15 cellular contexts compared by ENCODE assay signal in genomic region chr1:202205523-202206190, GRCh38. TPM values are rescaled to one million over a fixed set of nuclear protein-coding genes. Genes with fewer than 3 reads are reported as not detected.
DNase-seq lines count a peak whose midpoint lies in the region; ATAC-seq and TF ChIP-seq lines count a peak whose summit lies in the region.
"Had no signal": no experiment of that assay in that cellular context is flagged by ENCODE, and none has a peak within 500 bp of the region (broad histone marks: within the 10 kb centered on the region; RNA-seq: fewer than 3 reads in every experiment).

No MANE protein-coding gene starts in this region.

- H3K4me3 ChIP-seq in fibroblast of pulmonary artery (replicated peaks; ENCODE audit: low read depth, low read length): no peak overlapping the region
- no peak overlapping the region for H3K4me3 ChIP-seq in transverse colon
- H3K4me3 ChIP-seq: SJCRH30 had no signal

- 53 to 54% methylated on average over 3 to 5 of the region's 5 CpGs for WGBS in transverse colon (ENCODE audit: low coverage in 1 of 2), 2 donors

- no peaks in the 10 kb centered on the region for H3K36me3 Mint-ChIP-seq in activated T-cell treated with anti-CD3 and anti-CD28 coated beads, Interleukin-2, amount 50 U/mL, for 4 hours (ENCODE audit: insufficient read depth)
- H3K36me3 Mint-ChIP-seq: naive B cell had no signal

- H3K27me3 Mint-ChIP-seq in activated T-cell treated with anti-CD3 and anti-CD28 coated beads, Interleukin-2, amount 50 U/mL, for 4 hours (ENCODE audit: low read depth): peaks cover under 1% of the 10 kb centered on the region

- peaks cover 13% of the 10 kb centered on the region for H3K4me1 Mint-ChIP-seq in activated T-cell treated with anti-CD3 and anti-CD28 coated beads, Interleukin-2, amount 50 U/mL, for 4 hours (ENCODE audit: low read depth)

- H3K9me3 Mint-ChIP-seq in activated T-cell treated with anti-CD3 and anti-CD28 coated beads, Interleukin-2, amount 50 U/mL, for 4 hours: no peaks in the 10 kb centered on the region
- H3K9me3 Mint-ChIP-seq: activated T-cell treated with anti-CD3 and anti-CD28 coated beads, Interleukin-2, amount 50 U/mL, for 24 hours; immature natural killer cell; naive B cell had no signal

- peaks cover 0 to 2% (median 0%) of the 10 kb centered on the region in 4 donors for H3K4me1 ChIP-seq in transverse colon
- H3K4me1 ChIP-seq: SJCRH30 had no signal

- in situ Hi-C loops in transverse colon (cut with MboI; ENCODE audit: low pct_ligation_motif_present in 1 of 4, low pct_unique_long_range_greater_than_20kb in 1 of 4, low sequenced_read_pairs in 3 of 4): loop anchor here in 1 of 4 donors (10.0 kb wide), 1 partner anchor 109 kb away; no protein-coding TSS in a partner anchor

- peaks cover 10% of the 10 kb centered on the region for H3K27me3 ChIP-seq in transverse colon
- H3K27me3 ChIP-seq: SJCRH30 had no signal

- intact Hi-C loops in transverse colon (cut with DNase I; ENCODE audit: low total_unique reads): no loop called here

- no peak for TF ChIP-seq EP300 in transverse colon (IDR thresholded peaks at IDR 0.05; ENCODE audit: low read depth)

- H3K27ac ChIP-seq in transverse colon: no peak overlapping the region
- H3K27ac ChIP-seq: SJCRH30 had no signal

- H3K36me3 ChIP-seq in transverse colon: no peaks in the 10 kb centered on the region
- H3K36me3 ChIP-seq: SJCRH30 had no signal

- peak; percentile 38 for TF ChIP-seq CTCF in fibroblast of pulmonary artery (IDR thresholded peaks at IDR 0.05; ENCODE audit: low read length, missing control alignments)
- peak in 1 of 5 experiments; percentile 23 for TF ChIP-seq CTCF in transverse colon (IDR thresholded peaks at IDR 0.05)

- no peak for TF ChIP-seq POLR2A in transverse colon (IDR thresholded peaks at IDR 0.05)

- DNase-seq in activated T-cell treated with anti-CD3 and anti-CD28 coated beads, Interleukin-2, amount 50 U/mL, for 48 hours: peak; percentile 45 to 52
- no peak for DNase-seq in activated T-cell treated with anti-CD3 and anti-CD28 coated beads, Interleukin-2, amount 50 U/mL, for 4 hours
- DNase-seq in UCSD-AML1 (lab: John Stamatoyannopoulos, UW; ENCODE audit: unreplicated experiment) (peak; percentile 59), fibroblast of pulmonary artery (ENCODE audit: low read depth) (no peak), ecto neural progenitor cell (ENCODE audit: low spot score) (no peak), transverse colon (no peak), left lobe of liver (ENCODE audit: low spot score) (no peak)
- DNase-seq in stimulated activated CD8-positive, alpha-beta memory T cell treated with anti-CD3 and anti-CD28 coated beads, Interleukin-4, amount 100 ng/mL, for 48 hours: peak; percentile 50
- DNase-seq: activated T-cell treated with anti-CD3 and anti-CD28 coated beads, Interleukin-2, amount 50 U/mL, for 24 hours; central memory CD4-positive, alpha-beta T cell; immature natural killer cell; naive B cell; NCI-H187; NCI-H526 treated with DMSO at 0.1 percent for 48 hours; SJCRH30 had no signal

- no peaks in the 10 kb centered on the region for H3K9me3 ChIP-seq in transverse colon
- H3K9me3 ChIP-seq: SJCRH30 had no signal

- no peak overlapping the region for H3K4me3 Mint-ChIP-seq in activated T-cell treated with anti-CD3 and anti-CD28 coated beads, Interleukin-2, amount 50 U/mL, for 4 hours
- H3K4me3 Mint-ChIP-seq: activated T-cell treated with anti-CD3 and anti-CD28 coated beads, Interleukin-2, amount 50 U/mL, for 24 hours; immature natural killer cell; naive B cell had no signal

- ATAC-seq in activated T-cell treated with anti-CD3 and anti-CD28 coated beads, Interleukin-2, amount 50 U/mL, for 4 hours: no peak
- no peak for ATAC-seq in left lobe of liver

RNA-seq across cellular contexts. Expression of gene LGR6, which starts 12.1 kb away (rescaled TPM):
- under 1 TPM in 2 of 3 donors, not detected in 1; 0.08 to 0.21 TPM for total RNA-seq in activated T-cell treated with anti-CD3 and anti-CD28 coated beads, Interleukin-2, amount 50 U/mL, for 4 hours
- total RNA-seq in transverse colon (1 to 10 TPM in 1 of 4 donors, under 1 TPM in 1, not detected in 2; 0.41 to 1.6 TPM), left lobe of liver (1.4 TPM)
- total RNA-seq: SJCRH30 had no signal

RNA-seq across cellular contexts. Expression of gene PTPN7, which starts 45.3 kb away (rescaled TPM):
- total RNA-seq in activated T-cell treated with anti-CD3 and anti-CD28 coated beads, Interleukin-2, amount 50 U/mL, for 4 hours: 100 to 1,000 TPM; 304 to 352 (median 331) TPM
- total RNA-seq in transverse colon (10 to 100 TPM in 2 of 4 donors, 1 to 10 TPM in 1, not detected in 1; 5.2 to 32.5 (median 14.0) TPM), left lobe of liver (0.86 TPM)

Comparison
In these comparisons a context has a peak if more than half of its experiments do, and no peak if none do; other contexts are left out.
1. DNase-seq: peak in activated T-cell treated with anti-CD3 and anti-CD28 coated beads, Interleukin-2, amount 50 U/mL, for 48 hours (2 of 2), UCSD-AML1 (single experiment) and stimulated activated CD8-positive, alpha-beta memory T cell treated with anti-CD3 and anti-CD28 coated beads, Interleukin-4, amount 100 ng/mL, for 48 hours (single experiment); none in activated T-cell treated with anti-CD3 and anti-CD28 coated beads, Interleukin-2, amount 50 U/mL, for 4 hours (single experiment), fibroblast of pulmonary artery (single experiment), ecto neural progenitor cell (single experiment), transverse colon (single experiment) and left lobe of liver (single experiment).
2. RNA of gene PTPN7, which starts 45.3 kb away (total RNA-seq): 304 to 352 TPM in activated T-cell treated with anti-CD3 and anti-CD28 coated beads, Interleukin-2, amount 50 U/mL, for 4 hours; 5.2 to 32.5 TPM in transverse colon and 0.86 TPM in left lobe of liver (single experiment); every median in the first group is over 4 times any median in the second.